In genomic region chr3:186589115-186589514, GRCh38 we compare ENCODE assay signal across 8 cellular contexts. TPM values are rescaled to one million over a fixed set of nuclear protein-coding genes. Genes with fewer than 3 reads are reported as not detected.
DNase-seq lines count a peak whose midpoint lies in the region; ATAC-seq and TF ChIP-seq lines count a peak whose summit lies in the region.
"Had no signal": no experiment of that assay in that cellular context is flagged by ENCODE, and none has a peak within 500 bp of the region (broad histone marks: within the 10 kb centered on the region; RNA-seq: fewer than 3 reads in every experiment).

No MANE protein-coding gene starts in this region.

- POLR2A ChIA-PET in naive thymus-derived CD4-positive, alpha-beta T cell (lab: Charles Lee) = no interaction called here

- no peaks in the 10 kb centered on the region for H3K27me3 Mint-ChIP-seq in naive thymus-derived CD4-positive, alpha-beta T cell

- peak overlapping the region; percentile 92 for H3K27ac ChIP-seq in RWPE2 (ENCODE audit: poor library complexity, severe bottlenecking)
- no peak overlapping the region for H3K27ac ChIP-seq in naive thymus-derived CD4-positive, alpha-beta T cell (ENCODE audit: low read depth, low read length)
- H3K27ac ChIP-seq: esophagus muscularis mucosa, stomach had no signal

- CTCF ChIA-PET in naive thymus-derived CD4-positive, alpha-beta T cell (lab: Charles Lee) = no interaction called here

- H3K36me3 Mint-ChIP-seq in naive thymus-derived CD4-positive, alpha-beta T cell = peaks cover 6 to 18% (median 9%) of the 10 kb centered on the region in 5 donors

- no peaks in the 10 kb centered on the region for H3K27me3 ChIP-seq in RWPE2 (ENCODE audit: insufficient read depth, poor library complexity, severe bottlenecking)
- no peaks in the 10 kb centered on the region for H3K27me3 ChIP-seq in naive thymus-derived CD4-positive, alpha-beta T cell (ENCODE audit: control insufficient read depth in 2 of 2, insufficient read depth in 2 of 2, low read length in 2 of 2)
- H3K27me3 ChIP-seq: esophagus muscularis mucosa, stomach had no signal

- H3K4me1 ChIP-seq in RWPE2 (ENCODE audit: insufficient read depth, poor library complexity, severe bottlenecking) = peaks cover 22% of the 10 kb centered on the region
- H3K4me1 ChIP-seq in naive thymus-derived CD4-positive, alpha-beta T cell (ENCODE audit: control insufficient read depth in 2 of 2, insufficient read depth in 2 of 2, low read length in 2 of 2) = no peaks in the 10 kb centered on the region
- H3K4me1 ChIP-seq: esophagus muscularis mucosa had no signal

- H3K27ac Mint-ChIP-seq in naive thymus-derived CD4-positive, alpha-beta T cell = no peak overlapping the region

- in situ Hi-C loops in GM13977 (cut with MboI; ENCODE audit: low pct_unique_long_range_greater_than_20kb, low sequenced_read_pairs, unreplicated experiment) = no loop called here

- H3K9me3 Mint-ChIP-seq in naive thymus-derived CD4-positive, alpha-beta T cell = no peaks in the 10 kb centered on the region

- peaks cover 22% of the 10 kb centered on the region for H3K36me3 ChIP-seq in RWPE2 (ENCODE audit: low read depth)
- H3K36me3 ChIP-seq in naive thymus-derived CD4-positive, alpha-beta T cell (ENCODE audit: control insufficient read depth in 2 of 3, insufficient read depth in 3 of 3, low read length in 3 of 3) = peaks cover 0 to 19% (median 4%) of the 10 kb centered on the region in 3 experiments

- H3K4me3 Mint-ChIP-seq in naive thymus-derived CD4-positive, alpha-beta T cell = no peak overlapping the region

- peaks cover 5 to 23% (median 8%) of the 10 kb centered on the region in 7 donors for H3K4me1 Mint-ChIP-seq in naive thymus-derived CD4-positive, alpha-beta T cell

- ATAC-seq in RWPE2 (ENCODE audit: low read depth) (no peak), left colon (peak; percentile 38)
- ATAC-seq in naive thymus-derived CD4-positive, alpha-beta T cell = no peak

- TF ChIP-seq CTCF in GM13977 (IDR thresholded peaks at IDR 0.05; ENCODE audit: extremely low read depth, insufficient read depth, missing control alignments) (peak; percentile 20), RWPE2 (IDR thresholded peaks at IDR 0.05; ENCODE audit: poor library complexity, severe bottlenecking) (peak; percentile 32)

- no peaks in the 10 kb centered on the region for H3K9me3 ChIP-seq in RWPE2 (ENCODE audit: severe bottlenecking)
- no peaks in the 10 kb centered on the region for H3K9me3 ChIP-seq in naive thymus-derived CD4-positive, alpha-beta T cell (ENCODE audit: control insufficient read depth in 2 of 3, low read length in 3 of 3)
- H3K9me3 ChIP-seq: esophagus muscularis mucosa, stomach had no signal

- intact Hi-C loops in left colon (cut with DNase I, micrococcal nuclease) = no loop called here
- intact Hi-C loops in naive thymus-derived CD4-positive, alpha-beta T cell (cut with micrococcal nuclease) = no loop called here

- H3K4me3 ChIP-seq in RWPE2 (ENCODE audit: severe bottlenecking) = no peak overlapping the region
- no peak overlapping the region for H3K4me3 ChIP-seq in naive thymus-derived CD4-positive, alpha-beta T cell (ENCODE audit: low read length)
- H3K4me3 ChIP-seq: esophagus muscularis mucosa, stomach had no signal

- DNase-seq in GM13977 (ENCODE audit: low spot score) = no peak
- DNase-seq in RWPE2 (ENCODE audit: low spot score) = no peak
- no peak for DNase-seq in left colon
- no peak for DNase-seq in naive thymus-derived CD4-positive, alpha-beta T cell
- no peak for DNase-seq in NCI-H2107 treated with DMSO at 0.1 percent for 48 hours (lab: John Stamatoyannopoulos, UW; ENCODE audit: unreplicated experiment)
- DNase-seq in NCI-H1930 (lab: John Stamatoyannopoulos, UW) = no peak
- DNase-seq: stomach had no signal

RNA-seq across cellular contexts. Expression of gene DNAJB11, which starts 18.6 kb away (rescaled TPM):
- 10 to 100 TPM; 39.8 to 49.3 TPM for total RNA-seq in left colon
- 10 to 100 TPM; 29.9 to 75.2 (median 63.1) TPM for total RNA-seq in naive thymus-derived CD4-positive, alpha-beta T cell
- 10 to 100 TPM; 27.4 to 28.5 TPM for polyA plus RNA-seq in naive thymus-derived CD4-positive, alpha-beta T cell

RNA-seq across cellular contexts. Expression of gene TBCCD1, which starts 22.0 kb away (rescaled TPM):
- 10 to 100 TPM; 10.0 to 10.7 TPM for total RNA-seq in left colon
- total RNA-seq in naive thymus-derived CD4-positive, alpha-beta T cell = 10 to 100 TPM; 11.3 to 20.3 (median 15.8) TPM
- 10 to 100 TPM; 13.8 to 21.1 TPM for polyA plus RNA-seq in naive thymus-derived CD4-positive, alpha-beta T cell

RNA-seq across cellular contexts. Expression of gene AHSG, which starts 23.7 kb away (rescaled TPM):
- total RNA-seq in left colon = not detected
- not detected for total RNA-seq in naive thymus-derived CD4-positive, alpha-beta T cell
- polyA plus RNA-seq in naive thymus-derived CD4-positive, alpha-beta T cell = not detected
- total RNA-seq: esophagus muscularis mucosa had no signal
- polyA plus RNA-seq: stomach had no signal

RNA-seq across cellular contexts. Expression of gene CRYGS, which starts 44.9 kb away (rescaled TPM):
- total RNA-seq in left colon = 1 to 10 TPM; 1.5 to 2.9 TPM
- 10 to 100 TPM in 2 of 5 experiments, 1 to 10 TPM in 3; 3.1 to 13.9 (median 4.9) TPM for total RNA-seq in naive thymus-derived CD4-positive, alpha-beta T cell
- under 1 TPM in 1 of 2 donors, not detected in 1; 0.26 TPM for polyA plus RNA-seq in naive thymus-derived CD4-positive, alpha-beta T cell

RNA-seq across cellular contexts. Expression of gene FETUB, which starts 51.1 kb away (rescaled TPM):
- not detected for total RNA-seq in left colon
- total RNA-seq in naive thymus-derived CD4-positive, alpha-beta T cell = not detected
- not detected for polyA plus RNA-seq in naive thymus-derived CD4-positive, alpha-beta T cell
- total RNA-seq: esophagus muscularis mucosa, stomach had no signal
